ENCODE assay signal across 3 cellular contexts in genomic region chr9:37792122-37792521, GRCh38.
"Had no signal": no experiment of that assay in that cellular context is flagged by ENCODE, and none has a peak within 500 bp of the region (broad histone marks: within the 10 kb centered on the region; RNA-seq: fewer than 3 reads in every experiment).

No MANE protein-coding gene starts in this region.

- ATAC-seq: GM12878 had no signal

- H3K4me3 ChIP-seq: GM12878 had no signal

- DNase-seq: GDM1, GF-D8 had no signal
